ENCODE assay signal across 5 cellular contexts in the genomic region with DNA sequence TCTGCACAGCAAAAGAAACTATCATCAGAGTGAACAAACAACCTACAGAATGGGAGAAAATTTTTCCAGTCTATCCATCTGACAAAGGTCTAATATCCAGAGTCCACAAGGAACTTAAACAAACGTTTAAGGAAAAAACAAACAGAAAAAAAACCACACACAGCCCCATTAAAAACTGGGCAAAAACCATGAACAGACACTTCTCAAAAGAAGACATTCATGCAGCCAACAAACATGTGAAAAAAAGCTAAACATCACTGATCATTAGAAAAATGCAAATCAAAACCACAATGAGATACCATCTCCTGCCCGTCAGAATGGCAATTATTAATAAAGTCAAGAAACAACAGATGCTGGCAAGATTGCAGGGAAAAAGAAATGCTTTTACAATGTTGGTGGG. TPM values are rescaled to one million over a fixed set of nuclear protein-coding genes. Genes with fewer than 3 reads are reported as not detected.
"Had no signal": no experiment of that assay in that cellular context is flagged by ENCODE, and none has a peak within 500 bp of the region (broad histone marks: within the 10 kb centered on the region; RNA-seq: fewer than 3 reads in every experiment).

No MANE protein-coding gene starts in this region.

RNA-seq across cellular contexts. Expression of a gene that starts 16.6 kb away (rescaled TPM):
- total RNA-seq: lung microvascular endothelial cell, myocyte, osteocyte had no signal
- polyA plus RNA-seq: keratinocyte had no signal

RNA-seq across cellular contexts. Expression of a gene that starts 39.7 kb away (rescaled TPM):
- total RNA-seq: lung microvascular endothelial cell, myocyte, occipital lobe, osteocyte had no signal
- polyA plus RNA-seq: keratinocyte had no signal
